ENCODE assay signal across 8 cellular contexts in genomic region chr15:68559342-68560310, GRCh38. TPM values are rescaled to one million over a fixed set of nuclear protein-coding genes. Genes with fewer than 3 reads are reported as not detected.
A peak's percentile ranks its signal among the peaks of the same experiment; 100 is the strongest.
DNase-seq lines count a peak whose midpoint lies in the region; ATAC-seq and TF ChIP-seq lines count a peak whose summit lies in the region.

No MANE protein-coding gene starts in this region.

- H3K9ac ChIP-seq in endodermal cell (ENCODE audit: extremely low read depth, low read length, poor library complexity, severe bottlenecking): peak overlapping the region; percentile 33

- WGBS in endodermal cell (ENCODE audit: insufficient coverage in 1 of 2, insufficient read length in 1 of 2), 2 experiments: 8 to 13% methylated on average over 18 to 54 of the region's 54 CpGs
- 3% methylated on average over 35 to 48 of the region's 54 CpGs for WGBS in mesodermal cell (ENCODE audit: insufficient coverage in 2 of 2), 2 experiments

- H3K4me1 ChIP-seq in endodermal cell (ENCODE audit: control insufficient read depth, insufficient read depth, low read length) (peaks cover 3% of the 10 kb centered on the region), mesodermal cell (ENCODE audit: control insufficient read depth, insufficient read depth, low read length, poor library complexity, severe bottlenecking) (peaks cover 17% of the 10 kb centered on the region)

- H3K9me3 ChIP-seq in endodermal cell (ENCODE audit: control insufficient read depth, low read length) (no peaks in the 10 kb centered on the region), mesodermal cell (ENCODE audit: control insufficient read depth, low read length) (no peaks in the 10 kb centered on the region)

- H3K27me3 ChIP-seq in endodermal cell (ENCODE audit: control insufficient read depth, insufficient read depth, low read length, poor library complexity, severe bottlenecking): peaks cover 22% of the 10 kb centered on the region

- H3K4me1 Mint-ChIP-seq in activated CD8-positive, alpha-beta memory T cell treated with anti-CD3 and anti-CD28 coated beads, Interleukin-2, amount 10 ng/mL, durations not matched to agents 7 days and 5 days: peaks cover 16% of the 10 kb centered on the region
- H3K4me1 Mint-ChIP-seq in endodermal cell: peaks cover 11% of the 10 kb centered on the region

- peak; percentile 55 for ATAC-seq in HG03135 (IDR thresholded peaks at IDR 0.05; ENCODE audit: unreplicated experiment)
- ATAC-seq in activated CD8-positive, alpha-beta memory T cell treated with anti-CD3 and anti-CD28 coated beads, Interleukin-2, amount 10 ng/mL, durations not matched to agents 7 days and 5 days: peak; percentile 92
- ATAC-seq in GM18861 (IDR thresholded peaks at IDR 0.05; ENCODE audit: unreplicated experiment): no peak

- no peak overlapping the region for H3K27ac Mint-ChIP-seq in activated CD8-positive, alpha-beta memory T cell treated with anti-CD3 and anti-CD28 coated beads, Interleukin-2, amount 10 ng/mL, durations not matched to agents 7 days and 5 days
- peak overlapping the region; percentile 69 for H3K27ac Mint-ChIP-seq in endodermal cell

- CTCF ChIA-PET in activated CD8-positive, alpha-beta memory T cell treated with anti-CD3 and anti-CD28 coated beads, Interleukin-2, amount 10 ng/mL, durations not matched to agents 7 days and 5 days (lab: Charles Lee): interaction anchor here (0.8 to 3.0 kb wide), 30 partner anchors 9 to 365 kb away, joined by 3 to 72 read pairs (median 4); no protein-coding TSS in a partner anchor

- H3K36me3 ChIP-seq in endodermal cell (ENCODE audit: control insufficient read depth, insufficient read depth, low read length) (no peaks in the 10 kb centered on the region), mesodermal cell (ENCODE audit: control insufficient read depth, insufficient read depth, low read length) (no peaks in the 10 kb centered on the region)

- H3K9me3 Mint-ChIP-seq in activated CD8-positive, alpha-beta memory T cell treated with anti-CD3 and anti-CD28 coated beads, Interleukin-2, amount 10 ng/mL, durations not matched to agents 7 days and 5 days (ENCODE audit: low read depth): no peaks in the 10 kb centered on the region
- no peaks in the 10 kb centered on the region for H3K9me3 Mint-ChIP-seq in endodermal cell

- H3K27ac ChIP-seq in endodermal cell (ENCODE audit: low read depth, low read length) (no peak overlapping the region), mesodermal cell (ENCODE audit: low read depth, low read length, severe bottlenecking) (peak overlapping the region; percentile 24)

- H3K36me3 Mint-ChIP-seq in activated CD8-positive, alpha-beta memory T cell treated with anti-CD3 and anti-CD28 coated beads, Interleukin-2, amount 10 ng/mL, durations not matched to agents 7 days and 5 days: no peaks in the 10 kb centered on the region
- H3K36me3 Mint-ChIP-seq in endodermal cell (ENCODE audit: low read depth): no peaks in the 10 kb centered on the region

- TF ChIP-seq CTCF in endodermal cell (conservative IDR thresholded peaks at IDR 0.05): peak; percentile 99

- DNase-seq in ELF-1 (ENCODE audit: low read depth, low spot score) (peak; percentile 95), NCI-H82 treated with DMSO at 0.1 percent for 48 hours (lab: John Stamatoyannopoulos, UW; ENCODE audit: unreplicated experiment) (peak; percentile 56), endodermal cell (peak; percentile 97)
- DNase-seq in activated CD8-positive, alpha-beta memory T cell treated with anti-CD3 and anti-CD28 coated beads, Interleukin-2, amount 10 ng/mL, durations not matched to agents 7 days and 5 days: peak; percentile 74
- peak; percentile 42 for DNase-seq in stimulated activated CD8-positive, alpha-beta memory T cell treated with anti-CD3 and anti-CD28 coated beads, Interleukin-15, amount 100 ng/mL, for 1 hour (ENCODE audit: low read depth)

- peak overlapping the region; percentile 56 for H3K4me3 Mint-ChIP-seq in activated CD8-positive, alpha-beta memory T cell treated with anti-CD3 and anti-CD28 coated beads, Interleukin-2, amount 10 ng/mL, durations not matched to agents 7 days and 5 days
- peak overlapping the region; percentile 68 for H3K4me3 Mint-ChIP-seq in endodermal cell

- peaks cover 50% of the 10 kb centered on the region for H3K27me3 Mint-ChIP-seq in activated CD8-positive, alpha-beta memory T cell treated with anti-CD3 and anti-CD28 coated beads, Interleukin-2, amount 10 ng/mL, durations not matched to agents 7 days and 5 days
- peaks cover 43% of the 10 kb centered on the region for H3K27me3 Mint-ChIP-seq in endodermal cell (ENCODE audit: insufficient read depth)

- peak overlapping the region; percentile 77 for H3K4me3 ChIP-seq in endodermal cell (ENCODE audit: low read length)
- peak overlapping the region; percentile 31 for H3K4me3 ChIP-seq in mesodermal cell (ENCODE audit: extremely low read depth, insufficient read depth, low read length, poor library complexity, severe bottlenecking)

RNA-seq across cellular contexts. Expression of gene CORO2B, which starts 19.2 kb away (rescaled TPM):
- not detected for total RNA-seq in activated CD8-positive, alpha-beta memory T cell treated with anti-CD3 and anti-CD28 coated beads, Interleukin-2, amount 10 ng/mL, durations not matched to agents 7 days and 5 days
- total RNA-seq in endodermal cell: 1 to 10 TPM; 1.1 to 1.2 TPM
- polyA plus RNA-seq in endodermal cell (2013, experiment 1 of 2): 13.0 TPM
- 12.1 TPM for polyA plus RNA-seq in endodermal cell (2013, experiment 2 of 2)
- 8.3 TPM for polyA plus RNA-seq in mesodermal cell (2013, experiment 1 of 2)
- polyA plus RNA-seq in mesodermal cell (2013, experiment 2 of 2): 5.4 TPM

Comparison
In these comparisons a context has a peak if more than half of its experiments do, and no peak if none do; other contexts are left out.
1. DNase-seq: peak in every context shown above with its lines; median percentile 97 in endodermal cell; 95 in ELF-1; 74 in activated CD8-positive, alpha-beta memory T cell treated with anti-CD3 and anti-CD28 coated beads, Interleukin-2, amount 10 ng/mL, durations not matched to agents 7 days and 5 days; 56 in NCI-H82 treated with DMSO at 0.1 percent for 48 hours; 42 in stimulated activated CD8-positive, alpha-beta memory T cell treated with anti-CD3 and anti-CD28 coated beads, Interleukin-15, amount 100 ng/mL, for 1 hour.